1 cellular context compared by ENCODE assay signal in the genomic region with DNA sequence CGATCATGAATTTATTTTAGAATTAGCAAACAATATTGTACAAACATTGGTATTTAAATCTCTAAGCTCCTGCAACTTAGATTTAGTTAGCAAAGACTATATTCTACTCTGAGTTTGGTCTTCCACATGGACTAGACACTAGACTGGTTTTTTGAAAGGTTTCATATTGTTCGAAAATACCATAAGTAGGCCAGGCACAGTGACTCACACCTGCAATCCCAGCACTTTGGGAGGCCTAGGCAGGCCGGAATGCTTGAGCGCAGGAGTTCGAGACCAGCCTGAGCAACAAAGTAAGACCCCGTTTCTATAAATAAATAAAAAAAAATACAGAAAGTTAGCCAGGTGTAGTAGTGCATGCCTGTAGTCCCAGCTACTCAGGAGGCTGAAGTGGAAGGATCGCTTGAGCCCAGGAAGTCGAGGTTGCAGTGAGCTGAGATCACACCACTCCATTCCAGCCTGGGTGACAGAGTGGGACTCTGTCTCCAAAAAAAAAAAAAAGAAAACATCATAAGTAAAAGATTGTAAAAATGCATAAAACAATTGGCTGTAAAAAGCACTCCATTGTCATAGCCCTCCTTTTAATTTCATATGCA.
TF ChIP-seq lines count a peak whose summit lies in the region.

No MANE protein-coding gene starts in this region.

TF ChIP-seq in A549, 52 proteins besides CTCF, POLR2A, EP300 and RAD21 (continued from another document):
- TF ChIP-seq, protein P1, sequence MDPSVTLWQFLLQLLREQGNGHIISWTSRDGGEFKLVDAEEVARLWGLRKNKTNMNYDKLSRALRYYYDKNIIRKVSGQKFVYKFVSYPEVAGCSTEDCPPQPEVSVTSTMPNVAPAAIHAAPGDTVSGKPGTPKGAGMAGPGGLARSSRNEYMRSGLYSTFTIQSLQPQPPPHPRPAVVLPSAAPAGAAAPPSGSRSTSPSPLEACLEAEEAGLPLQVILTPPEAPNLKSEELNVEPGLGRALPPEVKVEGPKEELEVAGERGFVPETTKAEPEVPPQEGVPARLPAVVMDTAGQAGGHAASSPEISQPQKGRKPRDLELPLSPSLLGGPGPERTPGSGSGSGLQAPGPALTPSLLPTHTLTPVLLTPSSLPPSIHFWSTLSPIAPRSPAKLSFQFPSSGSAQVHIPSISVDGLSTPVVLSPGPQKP (IDR thresholded peaks at IDR 0.05; ENCODE audit: low read depth, low read length) = no peak
- no peak for TF ChIP-seq EHF (CRISPR knock-in tag; IDR thresholded peaks at IDR 0.05)
- no peak for TF ChIP-seq BHLHE40 (IDR thresholded peaks at IDR 0.05; ENCODE audit: low read depth, low read length)
- TF ChIP-seq MAZ (IDR thresholded peaks at IDR 0.05; ENCODE audit: borderline replicate concordance, low read depth, low read length) = no peak
- peak; percentile 79 for TF ChIP-seq HOXA7 (CRISPR knock-in tag; IDR thresholded peaks at IDR 0.05)
- no peak for TF ChIP-seq RCOR1 (IDR thresholded peaks at IDR 0.05; ENCODE audit: low read depth, low read length)
- TF ChIP-seq MAFK (IDR thresholded peaks at IDR 0.05; ENCODE audit: partially characterized antibody) = no peak
- TF ChIP-seq CHD2 (IDR thresholded peaks at IDR 0.05; ENCODE audit: low read length, partially characterized antibody) = no peak
- no peak for TF ChIP-seq HOXB5 (CRISPR knock-in tag; IDR thresholded peaks at IDR 0.05)
- TF ChIP-seq RARB (CRISPR knock-in tag; IDR thresholded peaks at IDR 0.05) = peak; percentile 57
- no peak for TF ChIP-seq HOXB13 (CRISPR knock-in tag; IDR thresholded peaks at IDR 0.05; ENCODE audit: low read depth)
- TF ChIP-seq GATA3 (IDR thresholded peaks at IDR 0.05; ENCODE audit: borderline replicate concordance) = no peak
- peak; percentile 66; the same call in 1 of the 2 replicates for TF ChIP-seq TP53 (CRISPR knock-in tag; IDR thresholded peaks at IDR 0.05)
- TF ChIP-seq, protein P2, sequence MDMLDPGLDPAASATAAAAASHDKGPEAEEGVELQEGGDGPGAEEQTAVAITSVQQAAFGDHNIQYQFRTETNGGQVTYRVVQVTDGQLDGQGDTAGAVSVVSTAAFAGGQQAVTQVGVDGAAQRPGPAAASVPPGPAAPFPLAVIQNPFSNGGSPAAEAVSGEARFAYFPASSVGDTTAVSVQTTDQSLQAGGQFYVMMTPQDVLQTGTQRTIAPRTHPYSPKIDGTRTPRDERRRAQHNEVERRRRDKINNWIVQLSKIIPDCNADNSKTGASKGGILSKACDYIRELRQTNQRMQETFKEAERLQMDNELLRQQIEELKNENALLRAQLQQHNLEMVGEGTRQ (IDR thresholded peaks at IDR 0.05) = no peak
- no peak for TF ChIP-seq PHF8 (IDR thresholded peaks at IDR 0.05; ENCODE audit: borderline replicate concordance, low read depth)
- TF ChIP-seq FOSL2 (IDR thresholded peaks at IDR 0.05) = no peak
- peak; percentile 40 for TF ChIP-seq FOSL2 (CRISPR knock-in tag; IDR thresholded peaks at IDR 0.05)
- peak; percentile 93 for TF ChIP-seq POLR2AphosphoS2 (conservative IDR thresholded peaks at IDR 0.05; ENCODE audit: low read length)
- TF ChIP-seq, protein P3, sequence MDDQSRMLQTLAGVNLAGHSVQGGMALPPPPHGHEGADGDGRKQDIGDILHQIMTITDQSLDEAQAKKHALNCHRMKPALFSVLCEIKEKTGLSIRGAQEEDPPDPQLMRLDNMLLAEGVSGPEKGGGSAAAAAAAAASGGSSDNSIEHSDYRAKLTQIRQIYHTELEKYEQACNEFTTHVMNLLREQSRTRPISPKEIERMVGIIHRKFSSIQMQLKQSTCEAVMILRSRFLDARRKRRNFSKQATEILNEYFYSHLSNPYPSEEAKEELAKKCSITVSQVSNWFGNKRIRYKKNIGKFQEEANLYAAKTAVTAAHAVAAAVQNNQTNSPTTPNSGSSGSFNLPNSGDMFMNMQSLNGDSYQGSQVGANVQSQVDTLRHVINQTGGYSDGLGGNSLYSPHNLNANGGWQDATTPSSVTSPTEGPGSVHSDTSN (IDR thresholded peaks at IDR 0.05) = no peak
- peak; percentile 49; the same call in 1 of the 2 replicates for TF ChIP-seq FOSB (CRISPR knock-in tag; IDR thresholded peaks at IDR 0.05)
- TF ChIP-seq ZC3H11A (IDR thresholded peaks at IDR 0.05) = no peak
- no peak for TF ChIP-seq JUNB (IDR thresholded peaks at IDR 0.05)
- no peak for TF ChIP-seq NFE2L2 (conservative IDR thresholded peaks at IDR 0.05; ENCODE audit: low read length)
TF ChIP-seq in A549: peak in this region for 9.
